16 cellular contexts compared by ENCODE assay signal in genomic region chr1:74380252-74380651, GRCh38.
DNase-seq lines count a peak whose midpoint lies in the region; ATAC-seq, FAIRE-seq and TF ChIP-seq lines count a peak whose summit lies in the region.
"Had no signal": no experiment of that assay in that cellular context is flagged by ENCODE, and none has a peak within 500 bp of the region (broad histone marks: within the 10 kb centered on the region; RNA-seq: fewer than 3 reads in every experiment).

No MANE protein-coding gene starts in this region.

- H3K18ac ChIP-seq in H1 (ENCODE audit: extremely low read depth, low read length) = no peak overlapping the region

- no peaks in the 10 kb centered on the region for H3K36me3 Mint-ChIP-seq in activated naive CD4-positive, alpha-beta T cell treated with anti-CD3 and anti-CD28 coated beads for 36 hours (ENCODE audit: low read depth)

- H3K27me3 Mint-ChIP-seq in activated naive CD4-positive, alpha-beta T cell treated with anti-CD3 and anti-CD28 coated beads for 36 hours (ENCODE audit: low read depth) = no peaks in the 10 kb centered on the region

- no peak overlapping the region for H3K56ac ChIP-seq in H1 (replicated peaks; ENCODE audit: insufficient read length, low read depth, low read length)

- no peaks in the 10 kb centered on the region for H3K27me3 ChIP-seq in H1 (replicated peaks in 1 of 4; ENCODE audit: control insufficient read depth in 3 of 4, extremely low read depth in 1 of 4, insufficient read depth in 3 of 4, low read length in 3 of 4)
- H3K27me3 ChIP-seq in left lung = no peaks in the 10 kb centered on the region
- no peaks in the 10 kb centered on the region for H3K27me3 ChIP-seq in upper lobe of right lung
- H3K27me3 ChIP-seq: BLaER1 had no signal

- H2AK5ac ChIP-seq in H1 (ENCODE audit: low read depth, low read length) = no peak overlapping the region

- H3K23me2 ChIP-seq in H1 (ENCODE audit: low read depth, low read length) = no peaks in the 10 kb centered on the region

- TF ChIP-seq EP300 in H1 (IDR thresholded peaks at IDR 0.05; ENCODE audit: borderline replicate concordance in 1 of 2, low read depth in 2 of 2, low read length in 2 of 2) = no peak

- H3K23ac ChIP-seq in H1 (ENCODE audit: insufficient read length) = no peak overlapping the region

- no peak overlapping the region for H4K91ac ChIP-seq in H1 (replicated peaks; ENCODE audit: insufficient read length, low read length)

- H3K4me3 ChIP-seq in H1 (ENCODE audit: extremely low read depth in 1 of 4, insufficient read depth in 2 of 4, low read depth in 3 of 4, low read length in 4 of 4) (no peak overlapping the region), left lung (no peak overlapping the region), upper lobe of right lung (no peak overlapping the region)
- H3K4me3 ChIP-seq: BLaER1 had no signal

- CTCF ChIA-PET in H1 (lab: Charles Lee; ENCODE audit: partially characterized antibody) = no interaction called here
- CTCF ChIA-PET in activated naive CD4-positive, alpha-beta T cell treated with anti-CD3 and anti-CD28 coated beads for 36 hours (lab: Charles Lee) = no interaction called here

- FAIRE-seq in H1 (lab: Jason Lieb, UNC) = no peak
- FAIRE-seq: H54, HepG2, HTR-8/SVneo had no signal

- intact Hi-C loops in Right ventricle myocardium superior (cut with DNase I) = no loop called here
- intact Hi-C loops in left cardiac atrium (cut with DNase I) = no loop called here
- intact Hi-C loops in left lung (cut with DNase I) = no loop called here
- intact Hi-C loops in upper lobe of right lung (cut with DNase I) = no loop called here
- intact Hi-C loops in activated naive CD4-positive, alpha-beta T cell treated with anti-CD3 and anti-CD28 coated beads for 36 hours (cut with micrococcal nuclease) = no loop called here

- no peaks in the 10 kb centered on the region for H3K79me1 ChIP-seq in H1 (ENCODE audit: low read depth, low read length)

- no peaks in the 10 kb centered on the region for H4K20me1 ChIP-seq in H1 (replicated peaks in 1 of 2; ENCODE audit: control insufficient read depth in 1 of 2, insufficient read depth in 2 of 2, low read length in 2 of 2)
- H4K20me1 ChIP-seq: BLaER1 had no signal

- TF ChIP-seq CTCF in H1 (IDR thresholded peaks at IDR 0.05; ENCODE audit: control extremely low read depth in 1 of 3, insufficient read depth in 1 of 3, low read depth in 1 of 3, low read length in 3 of 3) (no peak), left lung (IDR thresholded peaks at IDR 0.05) (no peak), upper lobe of right lung (IDR thresholded peaks at IDR 0.05) (no peak)

- H2BK5ac ChIP-seq in H1 (ENCODE audit: low read depth, low read length) = no peak overlapping the region

- POLR2A ChIA-PET in H1 (lab: Charles Lee; ENCODE audit: partially characterized antibody) = no interaction called here

- no peak overlapping the region for H3K4me2 ChIP-seq in H1 (ENCODE audit: insufficient read depth in 1 of 2, low read depth in 2 of 2, low read length in 2 of 2)
- H3K4me2 ChIP-seq: BLaER1 had no signal

- no peaks in the 10 kb centered on the region for H3K9me3 ChIP-seq in H1 (ENCODE audit: insufficient read depth in 2 of 2, low read depth in 1 of 2, low read length in 1 of 2)
- H3K9me3 ChIP-seq in left lung = no peaks in the 10 kb centered on the region
- H3K9me3 ChIP-seq in upper lobe of right lung = no peaks in the 10 kb centered on the region
- H3K9me3 ChIP-seq: BLaER1 had no signal

- H4K8ac ChIP-seq in H1 (ENCODE audit: extremely low read depth, insufficient read depth, low read length) = no peak overlapping the region

- H3K9ac ChIP-seq in H1 (replicated peaks in 1 of 4; ENCODE audit: extremely low read depth in 1 of 4, low read depth in 3 of 4, low read length in 3 of 4) = no peak overlapping the region
- H3K9ac ChIP-seq: BLaER1 had no signal

- no peak overlapping the region for H3K4me3 Mint-ChIP-seq in activated naive CD4-positive, alpha-beta T cell treated with anti-CD3 and anti-CD28 coated beads for 36 hours

- no peak overlapping the region for H2BK15ac ChIP-seq in H1 (ENCODE audit: low read length)

- no peaks in the 10 kb centered on the region for H3K9me3 Mint-ChIP-seq in activated naive CD4-positive, alpha-beta T cell treated with anti-CD3 and anti-CD28 coated beads for 36 hours

- no peak for TF ChIP-seq RAD21 in H1 (IDR thresholded peaks at IDR 0.05 in 1 of 2, conservative IDR thresholded peaks at IDR 0.05 in 1 of 2; ENCODE audit: low read depth in 2 of 2, low read length in 2 of 2)

- WGBS in H1 (ENCODE audit: extremely low coverage in 1 of 2, insufficient coverage in 1 of 2, insufficient read length in 1 of 2, insufficient replicate concordance in 2 of 2, low coverage in 1 of 2, low lambda C conversion rate in 2 of 2, missing lambda C conversion rate in 1 of 2), 2 experiments = 92% methylated on average over 9 of the region's 9 CpGs; no CpG with 5 or more reads in 1 of the 2 experiments

- H3K27ac Mint-ChIP-seq in activated naive CD4-positive, alpha-beta T cell treated with anti-CD3 and anti-CD28 coated beads for 36 hours = no peak overlapping the region

- H2AFZ ChIP-seq in H1 (ENCODE audit: low read length) = peak overlapping the region; percentile 34; the same call in 1 of the 2 replicates

- H3K79me2 ChIP-seq in H1 (ENCODE audit: control insufficient read depth in 1 of 2, insufficient read depth in 2 of 2, low read length in 2 of 2) = no peaks in the 10 kb centered on the region

- H3K4ac ChIP-seq in H1 (replicated peaks; ENCODE audit: insufficient read length, low read depth, low read length) = no peak overlapping the region

- H3K4me1 ChIP-seq in H1 (replicated peaks in 1 of 4; ENCODE audit: control insufficient read depth in 3 of 4, insufficient read depth in 4 of 4, low read length in 3 of 4) (peaks cover 0 to 6% (median 0%) of the 10 kb centered on the region in 4 experiments; a peak in 1 of 7 replicates), left lung (no peaks in the 10 kb centered on the region), upper lobe of right lung (no peaks in the 10 kb centered on the region)

- H2BK120ac ChIP-seq in H1 (replicated peaks; ENCODE audit: low read depth, low read length) = no peak overlapping the region

- no peak overlapping the region for H2BK20ac ChIP-seq in H1 (ENCODE audit: low read length)

- no peak overlapping the region for H4K5ac ChIP-seq in H1 (ENCODE audit: insufficient read length, low read depth, low read length)

- no peaks in the 10 kb centered on the region for H3K4me1 Mint-ChIP-seq in activated naive CD4-positive, alpha-beta T cell treated with anti-CD3 and anti-CD28 coated beads for 36 hours (ENCODE audit: low read depth)

- DNase-seq in Right ventricle myocardium superior (no peak), left cardiac atrium (no peak), H1 (ENCODE audit: low read depth in 1 of 2, low spot score in 2 of 2) (no peak), left lung (no peak), upper lobe of right lung (no peak), HCEC 1CT (no peak)
- DNase-seq in activated naive CD4-positive, alpha-beta T cell treated with anti-CD3 and anti-CD28 coated beads for 36 hours = no peak
- DNase-seq: 8988T, AML-193, Calu3, DMS 273 treated with DMSO at 0.1 percent for 48 hours had no signal

- ATAC-seq in Right ventricle myocardium superior (ENCODE audit: poor library complexity) (peak; percentile 68), left cardiac atrium (no peak), left lung (peak; percentile 56), upper lobe of right lung (peak; percentile 35), HG03135 (IDR thresholded peaks at IDR 0.05; ENCODE audit: unreplicated experiment) (no peak)
- ATAC-seq: HepG2 had no signal

- H3K36me3 ChIP-seq in H1 (ENCODE audit: control insufficient read depth in 2 of 4, insufficient read depth in 4 of 4, low read length in 3 of 4) = no peaks in the 10 kb centered on the region
- no peaks in the 10 kb centered on the region for H3K36me3 ChIP-seq in left lung
- no peaks in the 10 kb centered on the region for H3K36me3 ChIP-seq in upper lobe of right lung
- H3K36me3 ChIP-seq: BLaER1 had no signal

- no peak for TF ChIP-seq POLR2A in H1 (IDR thresholded peaks at IDR 0.05; ENCODE audit: control extremely low read depth in 1 of 2, low read depth in 2 of 2, low read length in 2 of 2)

- H3K27ac ChIP-seq in H1 (ENCODE audit: low read depth, low read length) = no peak overlapping the region
- no peak overlapping the region for H3K27ac ChIP-seq in left lung
- H3K27ac ChIP-seq in upper lobe of right lung = no peak overlapping the region
- H3K27ac ChIP-seq: BLaER1 had no signal

- no peak overlapping the region for H3K14ac ChIP-seq in H1 (ENCODE audit: insufficient read length)

- no peak overlapping the region for H2BK12ac ChIP-seq in H1 (ENCODE audit: low read depth, low read length)

TF ChIP-seq in H1, 55 proteins besides CTCF, POLR2A, EP300 and RAD21:
- TF ChIP-seq RFX5 (IDR thresholded peaks at IDR 0.05; ENCODE audit: borderline replicate concordance, low read depth, low read length) (no peak), JUN (IDR thresholded peaks at IDR 0.05; ENCODE audit: low read depth, low read length) (no peak), SUZ12 (IDR thresholded peaks at IDR 0.05; ENCODE audit: low read length) (no peak), CBX8 (IDR thresholded peaks at IDR 0.05; ENCODE audit: borderline replicate concordance, low read depth, low read length) (no peak), TEAD4 (IDR thresholded peaks at IDR 0.05; ENCODE audit: low read depth, low read length) (no peak), SIRT6 (IDR thresholded peaks at IDR 0.05; ENCODE audit: low read length) (no peak), MAX (IDR thresholded peaks at IDR 0.05) (no peak), TAF7 (optimal IDR thresholded peaks at IDR 0.05; ENCODE audit: borderline replicate concordance, low read depth, low read length) (no peak), KDM4A (IDR thresholded peaks at IDR 0.05; ENCODE audit: low read depth, low read length, severe bottlenecking) (no peak), SAP30 (IDR thresholded peaks at IDR 0.05; ENCODE audit: insufficient read depth, insufficient replicate concordance, low read length) (no peak), SIN3A (conservative IDR thresholded peaks at IDR 0.05 in 1 of 2, IDR thresholded peaks at IDR 0.05 in 1 of 2; ENCODE audit: low read depth in 1 of 2, low read length in 2 of 2) (no peak), SP4 (IDR thresholded peaks at IDR 0.05; ENCODE audit: low read length) (no peak), USF2 (IDR thresholded peaks at IDR 0.05; ENCODE audit: low read length) (no peak), MAFK (IDR thresholded peaks at IDR 0.05; ENCODE audit: low read depth, low read length) (no peak)

Comparison
In these comparisons a context has a peak if more than half of its experiments do, and no peak if none do; other contexts are left out.
1. ATAC-seq: peak in Right ventricle myocardium superior (single experiment), left lung (single experiment) and upper lobe of right lung (single experiment); none in left cardiac atrium (0 of 2) and HG03135 (single experiment).